In genomic region chr3:57168151-57168550, GRCh38 we compare ENCODE assay signal across 16 cellular contexts. TPM values are rescaled to one million over a fixed set of nuclear protein-coding genes. Genes with fewer than 3 reads are reported as not detected.
DNase-seq lines count a peak whose midpoint lies in the region; ATAC-seq and TF ChIP-seq lines count a peak whose summit lies in the region.
"Had no signal": no experiment of that assay in that cellular context is flagged by ENCODE, and none has a peak within 500 bp of the region (broad histone marks: within the 10 kb centered on the region; RNA-seq: fewer than 3 reads in every experiment).

No MANE protein-coding gene starts in this region.

- no peak overlapping the region for H3K4me3 ChIP-seq in IMR-90 (ENCODE audit: insufficient read depth, low read depth, low read length)
- no peak overlapping the region for H3K4me3 ChIP-seq in neuronal stem cell (ENCODE audit: low read length in 2 of 2)
- H3K4me3 ChIP-seq: GM23338, K562 had no signal

- intact Hi-C loops in IMR-90 (cut with micrococcal nuclease): no loop called here

- no peak overlapping the region for H2AK9ac ChIP-seq in IMR-90 (replicated peaks; ENCODE audit: low read depth, low read length, poor library complexity)

- no peaks in the 10 kb centered on the region for H3K9me3 Mint-ChIP-seq in nephron
- H3K9me3 Mint-ChIP-seq: CD4-positive, alpha-beta T cell; GM23338; HFFc6 had no signal

- no peak overlapping the region for H3K56ac ChIP-seq in IMR-90 (ENCODE audit: extremely low read depth, insufficient read depth, low read length)

- no peak overlapping the region for H2BK20ac ChIP-seq in IMR-90 (ENCODE audit: low read depth, low read length)

- BruUV-seq in IMR-90 (replicated peaks; lab: Mats Ljungman, UMichigan): no TSS peak

- H3K27ac Mint-ChIP-seq in nephron: peak overlapping the region; percentile 35 to 78 (median 75)
- H3K27ac Mint-ChIP-seq: CD4-positive, alpha-beta T cell; GM23338; HFFc6 had no signal

- no peaks in the 10 kb centered on the region for H3K36me3 ChIP-seq in IMR-90 (ENCODE audit: control insufficient read depth, insufficient read depth, low read length)
- H3K36me3 ChIP-seq in neuronal stem cell (replicated peaks in 1 of 2; ENCODE audit: control insufficient read depth in 2 of 2, insufficient read depth in 2 of 2, low read length in 2 of 2): no peaks in the 10 kb centered on the region

- no peak overlapping the region for H3K18ac ChIP-seq in IMR-90 (ENCODE audit: low read depth, low read length)
- H3K18ac ChIP-seq in neuronal stem cell (ENCODE audit: low read length): peak overlapping the region; percentile 39

- H3K4me3 Mint-ChIP-seq in nephron: peak overlapping the region; percentile 31 to 71 (median 58)
- H3K4me3 Mint-ChIP-seq: CD4-positive, alpha-beta T cell; GM23338; HFFc6 had no signal

- H3K23ac ChIP-seq in IMR-90 (ENCODE audit: low read depth, low read length) (no peak overlapping the region), neuronal stem cell (ENCODE audit: low read depth, low read length, poor library complexity) (no peak overlapping the region)

- H3K27me3 Mint-ChIP-seq in nephron (ENCODE audit: low read depth): peaks cover 11% of the 10 kb centered on the region

- TF ChIP-seq POLR2A in IMR-90 (IDR thresholded peaks at IDR 0.05; ENCODE audit: low read depth, low read length): no peak

- no peak overlapping the region for H4K5ac ChIP-seq in IMR-90 (ENCODE audit: low read depth, low read length)

- no peaks in the 10 kb centered on the region for H3K36me3 Mint-ChIP-seq in nephron (ENCODE audit: low read depth)

- H3K9me3 ChIP-seq in IMR-90 (ENCODE audit: control insufficient read depth, insufficient read depth, low read length) (no peaks in the 10 kb centered on the region), neuronal stem cell (replicated peaks in 1 of 2; ENCODE audit: control insufficient read depth in 2 of 2, insufficient read depth in 1 of 2, low read depth in 1 of 2, low read length in 2 of 2) (no peaks in the 10 kb centered on the region)
- H3K9me3 ChIP-seq: Caco-2 had no signal

- H3K14ac ChIP-seq in IMR-90 (replicated peaks; ENCODE audit: low read depth, low read length): no peak overlapping the region
- no peak overlapping the region for H3K14ac ChIP-seq in neuronal stem cell (ENCODE audit: low read length)

- H3K4me1 Mint-ChIP-seq in nephron: peaks cover 33% of the 10 kb centered on the region

- H3K4me2 ChIP-seq in IMR-90 (ENCODE audit: low read depth, low read length) (no peak overlapping the region), neuronal stem cell (ENCODE audit: insufficient read depth, low read length, poor library complexity, severe bottlenecking) (no peak overlapping the region)
- H3K4me2 ChIP-seq: GM23338 had no signal

- H2AFZ ChIP-seq in IMR-90 (replicated peaks; ENCODE audit: low read length, poor library complexity): peak overlapping the region; percentile 41
- no peak overlapping the region for H2AFZ ChIP-seq in neuronal stem cell (ENCODE audit: low read length)
- H2AFZ ChIP-seq: GM23338 had no signal

- H2BK15ac ChIP-seq in IMR-90 (ENCODE audit: low read depth, low read length) (no peak overlapping the region), neuronal stem cell (ENCODE audit: low read length) (no peak overlapping the region)

- H2BK120ac ChIP-seq in IMR-90 (ENCODE audit: low read depth, low read length) (no peak overlapping the region), neuronal stem cell (ENCODE audit: low read depth, low read length) (no peak overlapping the region)

- no peaks in the 10 kb centered on the region for H3K9me1 ChIP-seq in IMR-90 (ENCODE audit: insufficient read depth, low read length)

- H2BK5ac ChIP-seq in IMR-90 (ENCODE audit: low read depth, low read length, poor library complexity, severe bottlenecking) (no peak overlapping the region), neuronal stem cell (ENCODE audit: low read length) (peak overlapping the region; percentile 18)

- H3K79me1 ChIP-seq in IMR-90 (ENCODE audit: low read depth in 1 of 2, low read length in 2 of 2) (no peaks in the 10 kb centered on the region), neuronal stem cell (ENCODE audit: low read depth, low read length) (peaks cover 9% of the 10 kb centered on the region)

- no peak overlapping the region for H3K4ac ChIP-seq in IMR-90 (ENCODE audit: low read depth, low read length)
- H3K4ac ChIP-seq in neuronal stem cell (ENCODE audit: low read length): no peak overlapping the region

- CTCF ChIA-PET in IMR-90 (lab: Yijun Ruan, JAX): no interaction called here

- H2BK12ac ChIP-seq in neuronal stem cell (ENCODE audit: low read length): no peak overlapping the region

- no peak overlapping the region for H4K91ac ChIP-seq in IMR-90 (ENCODE audit: insufficient read depth, low read depth, low read length)
- no peak overlapping the region for H4K91ac ChIP-seq in neuronal stem cell (ENCODE audit: low read depth, low read length, poor library complexity)

- no peak for TF ChIP-seq CTCF in IMR-90 (conservative IDR thresholded peaks at IDR 0.05; ENCODE audit: low read depth, low read length)
- no peak for TF ChIP-seq CTCF in nephron (IDR thresholded peaks at IDR 0.05; ENCODE audit: unreplicated experiment in 3 of 3)

- in situ Hi-C loops in IMR-90 (cut with MboI; ENCODE audit: low sequenced_read_pairs): loop anchor here (25.0 kb wide), 1 partner anchor 394 kb away; the partner anchor contains the start of gene PDE12

- H3K27ac ChIP-seq in IMR-90 (ENCODE audit: insufficient read depth, low read length): no peak overlapping the region
- H3K27ac ChIP-seq in neuronal stem cell (replicated peaks; ENCODE audit: low read length): no peak overlapping the region
- H3K27ac ChIP-seq: C4-2B, HL-60 had no signal

- H3K4me1 ChIP-seq in IMR-90 (ENCODE audit: control insufficient read depth, insufficient read depth, low read length) (peaks cover 4% of the 10 kb centered on the region; the same call in 1 of the 2 replicates), neuronal stem cell (ENCODE audit: control insufficient read depth in 2 of 2, insufficient read depth in 1 of 2, low read depth in 1 of 2, low read length in 2 of 2) (peaks cover 13 to 19% of the 10 kb centered on the region in 2 donors)

- TF ChIP-seq RAD21 in IMR-90 (IDR thresholded peaks at IDR 0.05; ENCODE audit: low read length): no peak

- H2AK5ac ChIP-seq in IMR-90 (ENCODE audit: low read depth, low read length) (no peak overlapping the region), neuronal stem cell (ENCODE audit: low read depth, low read length) (no peak overlapping the region)

- no peaks in the 10 kb centered on the region; the same call in 1 of the 2 replicates for H4K20me1 ChIP-seq in IMR-90 (ENCODE audit: insufficient read depth, low read length)

- DNase-seq in IMR-90 (no peak), neuronal stem cell (ENCODE audit: low spot score) (no peak), SW 1271 (lab: John Stamatoyannopoulos, UW) (no peak)
- no peak for DNase-seq in stimulated activated CD8-positive, alpha-beta memory T cell treated with anti-CD3 and anti-CD28 coated beads, Interleukin-4, amount 100 ng/mL, for 48 hours
- DNase-seq: Caco-2; CD4-positive, alpha-beta T cell; H7; HFFc6 had no signal

- H3K9ac ChIP-seq in IMR-90 (ENCODE audit: low read depth, low read length) (no peak overlapping the region), neuronal stem cell (ENCODE audit: low read depth, low read length, poor library complexity) (no peak overlapping the region)

- peaks cover 27% of the 10 kb centered on the region for H3K27me3 ChIP-seq in IMR-90 (ENCODE audit: control insufficient read depth, insufficient read depth, low read length)
- H3K27me3 ChIP-seq in neuronal stem cell (ENCODE audit: control insufficient read depth in 3 of 3, insufficient read depth in 3 of 3, low read depth in 1 of 3, low read length in 3 of 3): peaks cover 0 to 23% (median 0%) of the 10 kb centered on the region in 3 experiments

- WGBS in IMR-90 (ENCODE audit: extremely low coverage in 2 of 2, insufficient read length in 1 of 2), 2 experiments: no CpG with 5 or more reads among the region's 2 CpGs
- WGBS in neuronal stem cell (ENCODE audit: extremely low coverage in 2 of 2, insufficient read length in 2 of 2, insufficient replicate concordance in 1 of 2), 2 donors: no CpG with 5 or more reads among the region's 2 CpGs

- ATAC-seq in IMR-90 (ENCODE audit: low read depth): no peak
- no peak for ATAC-seq in GM19397 (IDR thresholded peaks at IDR 0.05; ENCODE audit: unreplicated experiment)
- ATAC-seq: GM23338, HCT116, K562 had no signal

- POLR2A ChIA-PET in IMR-90 (lab: Charles Lee; ENCODE audit: unreplicated experiment): no interaction called here

- H4K8ac ChIP-seq in IMR-90 (ENCODE audit: low read depth in 2 of 2, low read length in 2 of 2) (no peak overlapping the region), neuronal stem cell (ENCODE audit: low read depth, low read length) (no peak overlapping the region)

- dilution Hi-C loops in IMR-90 (cut with HindIII; ENCODE audit: low sequenced_read_pairs, unreplicated experiment): no loop called here

TF ChIP-seq in IMR-90, 13 proteins besides CTCF, POLR2A, EP300 and RAD21 (continues in another document):
- TF ChIP-seq ELK1 (IDR thresholded peaks at IDR 0.05; ENCODE audit: borderline replicate concordance, low read depth, low read length): no peak

RNA-seq across cellular contexts. Expression of gene IL17RD, which starts 3.0 kb away (rescaled TPM):
- total RNA-seq in IMR-90 (2012; rRNA removed): 0.72 and 0.83 TPM in 2 replicates
- 0.92 TPM in 2 replicates for polyA plus RNA-seq in IMR-90 (2012; rRNA removed)
- 0.16 and 0.90 TPM in 2 replicates for polyA plus RNA-seq in IMR-90 (2012; cell fraction: cytosol; rRNA removed)
- 0.71 and 0.77 TPM in 2 replicates for polyA plus RNA-seq in IMR-90 (2012; cell fraction: nucleus; rRNA removed; ENCODE audit: low replicate concordance)
- 38.4 TPM for polyA plus RNA-seq in neuronal stem cell (2013, experiment 1 of 2)
- polyA plus RNA-seq in neuronal stem cell (2013, experiment 2 of 2): 37.6 TPM
- total RNA-seq: CD4-positive, alpha-beta T cell had no signal

RNA-seq across cellular contexts. Expression of gene HESX1, which starts 31.6 kb away (rescaled TPM):
- 0.36 TPM in 1 of 2 replicates, not detected in the other for total RNA-seq in IMR-90 (2012; rRNA removed)
- polyA plus RNA-seq in IMR-90 (2012; rRNA removed): 0.65 and 0.82 TPM in 2 replicates
- polyA plus RNA-seq in IMR-90 (2012; cell fraction: cytosol; rRNA removed): 0.08 and 0.51 TPM in 2 replicates
- 0.78 and 2.5 TPM in 2 replicates for polyA plus RNA-seq in IMR-90 (2012; cell fraction: nucleus; rRNA removed; ENCODE audit: low replicate concordance)
- polyA plus RNA-seq in neuronal stem cell (2013, experiment 1 of 2): 6.1 TPM
- polyA plus RNA-seq in neuronal stem cell (2013, experiment 2 of 2): 5.7 TPM
- total RNA-seq: A172 had no signal

RNA-seq across cellular contexts. Expression of gene APPL1, which starts 59.4 kb away (rescaled TPM):
- total RNA-seq in IMR-90 (2012; rRNA removed): 42.2 and 46.2 TPM in 2 replicates
- polyA plus RNA-seq in IMR-90 (2012; rRNA removed): 8.3 and 9.6 TPM in 2 replicates
- polyA plus RNA-seq in IMR-90 (2012; cell fraction: cytosol; rRNA removed): 2.1 and 2.7 TPM in 2 replicates
- 1.5 and 8.3 TPM in 2 replicates for polyA plus RNA-seq in IMR-90 (2012; cell fraction: nucleus; rRNA removed; ENCODE audit: low replicate concordance)
- polyA plus RNA-seq in neuronal stem cell (2013, experiment 1 of 2): 17.7 TPM
- 17.5 TPM for polyA plus RNA-seq in neuronal stem cell (2013, experiment 2 of 2)
